ENCODE assay signal across 17 cellular contexts in genomic region chr2:96969321-96969720, GRCh38. TPM values are rescaled to one million over a fixed set of nuclear protein-coding genes. Genes with fewer than 3 reads are reported as not detected.
DNase-seq lines count a peak whose midpoint lies in the region; ATAC-seq and TF ChIP-seq lines count a peak whose summit lies in the region.
"Had no signal": no experiment of that assay in that cellular context is flagged by ENCODE, and none has a peak within 500 bp of the region (broad histone marks: within the 10 kb centered on the region; RNA-seq: fewer than 3 reads in every experiment).

No MANE protein-coding gene starts in this region.

- H3K27me3 ChIP-seq in dorsolateral prefrontal cortex (no peaks in the 10 kb centered on the region), neural progenitor cell (no peaks in the 10 kb centered on the region), upper lobe of right lung (no peaks in the 10 kb centered on the region)

- peak overlapping the region; percentile 2 to 94 (median 82) for H3K27ac ChIP-seq in dorsolateral prefrontal cortex
- no peak overlapping the region for H3K27ac ChIP-seq in neural progenitor cell
- H3K27ac ChIP-seq in upper lobe of right lung: no peak overlapping the region
- H3K27ac ChIP-seq: HL-60 had no signal

- H3K4me2 ChIP-seq in neural progenitor cell: no peak overlapping the region
- H3K4me2 ChIP-seq: GM23338 had no signal

- H3K4me3 Mint-ChIP-seq in activated naive CD8-positive, alpha-beta T cell: no peak overlapping the region
- H3K4me3 Mint-ChIP-seq in activated naive CD8-positive, alpha-beta T cell treated with anti-CD3 and anti-CD28 coated beads for 36 hours: no peak overlapping the region
- H3K4me3 Mint-ChIP-seq in neural progenitor cell: no peak overlapping the region
- H3K4me3 Mint-ChIP-seq: GM23338 had no signal

- H3K36me3 Mint-ChIP-seq in activated naive CD8-positive, alpha-beta T cell: no peaks in the 10 kb centered on the region
- H3K36me3 Mint-ChIP-seq in activated naive CD8-positive, alpha-beta T cell treated with anti-CD3 and anti-CD28 coated beads for 36 hours: no peaks in the 10 kb centered on the region
- no peaks in the 10 kb centered on the region for H3K36me3 Mint-ChIP-seq in neural progenitor cell

- peak in 4 of 56 donors; percentile 15 to 30 (median 21) for TF ChIP-seq CTCF in dorsolateral prefrontal cortex (IDR thresholded peaks at IDR 0.05 in 54 of 56, conservative IDR thresholded peaks at IDR 0.05 in 2 of 56; ENCODE audit: low read depth in 1 of 56, partially characterized antibody in 56 of 56)
- TF ChIP-seq CTCF in neural progenitor cell (IDR thresholded peaks at IDR 0.05): no peak
- no peak for TF ChIP-seq CTCF in upper lobe of right lung (IDR thresholded peaks at IDR 0.05)

- no peak for DNase-seq in activated naive CD8-positive, alpha-beta T cell treated with anti-CD3 and anti-CD28 coated beads for 36 hours
- DNase-seq in dorsolateral prefrontal cortex (peak in 5 of 10 donors; percentile 35 to 71 (median 55)), neural progenitor cell (ENCODE audit: low spot score) (no peak), NCI-H1105 (lab: John Stamatoyannopoulos, UW) (no peak), upper lobe of right lung (no peak)
- no peak for DNase-seq in effector CD8-positive, alpha-beta T cell (lab: John Stamatoyannopoulos, UW)
- DNase-seq: DMS153, NCI-H1417 treated with DMSO at 0.1 percent for 48 hours, NCI-H748 treated with DMSO at 0.1 percent for 48 hours, OCI-M1 had no signal

- no peaks in the 10 kb centered on the region for H3K9me3 Mint-ChIP-seq in activated naive CD8-positive, alpha-beta T cell (ENCODE audit: low read depth)
- no peaks in the 10 kb centered on the region for H3K9me3 Mint-ChIP-seq in activated naive CD8-positive, alpha-beta T cell treated with anti-CD3 and anti-CD28 coated beads for 36 hours
- peaks cover 2% of the 10 kb centered on the region for H3K9me3 Mint-ChIP-seq in neural progenitor cell
- H3K9me3 Mint-ChIP-seq: GM23338 had no signal

- H3K9ac ChIP-seq in neural progenitor cell: no peak overlapping the region

- peaks cover 54% of the 10 kb centered on the region for H3K4me1 Mint-ChIP-seq in activated naive CD8-positive, alpha-beta T cell (ENCODE audit: low read depth)
- peaks cover 36% of the 10 kb centered on the region for H3K4me1 Mint-ChIP-seq in activated naive CD8-positive, alpha-beta T cell treated with anti-CD3 and anti-CD28 coated beads for 36 hours
- H3K4me1 Mint-ChIP-seq in neural progenitor cell: peaks cover 31% of the 10 kb centered on the region

- H3K79me2 ChIP-seq in neural progenitor cell (ENCODE audit: low read depth): no peaks in the 10 kb centered on the region

- H3K4me3 ChIP-seq in dorsolateral prefrontal cortex (peak overlapping the region in 1 of 59 donors; percentile 16), neural progenitor cell (no peak overlapping the region), upper lobe of right lung (no peak overlapping the region)
- H3K4me3 ChIP-seq: GM23338 had no signal

- H3K27ac Mint-ChIP-seq in activated naive CD8-positive, alpha-beta T cell: peak overlapping the region; percentile 5
- H3K27ac Mint-ChIP-seq in activated naive CD8-positive, alpha-beta T cell treated with anti-CD3 and anti-CD28 coated beads for 36 hours: no peak overlapping the region
- H3K27ac Mint-ChIP-seq in neural progenitor cell: peak overlapping the region; percentile 19
- H3K27ac Mint-ChIP-seq: GM23338 had no signal

- no peaks in the 10 kb centered on the region for H3F3A ChIP-seq in neural progenitor cell (ENCODE audit: low read depth)

- H4K20me1 ChIP-seq in neural progenitor cell (ENCODE audit: low read depth): no peaks in the 10 kb centered on the region

- H3K9me3 ChIP-seq in neural progenitor cell (ENCODE audit: low read depth) (no peaks in the 10 kb centered on the region), upper lobe of right lung (no peaks in the 10 kb centered on the region)

- H3K36me3 ChIP-seq in neural progenitor cell: no peaks in the 10 kb centered on the region
- no peaks in the 10 kb centered on the region for H3K36me3 ChIP-seq in upper lobe of right lung

- H3K27me3 Mint-ChIP-seq in activated naive CD8-positive, alpha-beta T cell: no peaks in the 10 kb centered on the region
- peaks cover 13% of the 10 kb centered on the region for H3K27me3 Mint-ChIP-seq in activated naive CD8-positive, alpha-beta T cell treated with anti-CD3 and anti-CD28 coated beads for 36 hours
- peaks cover 20% of the 10 kb centered on the region for H3K27me3 Mint-ChIP-seq in neural progenitor cell (ENCODE audit: insufficient read depth, low read depth)

- H2AFZ ChIP-seq in neural progenitor cell (replicated peaks): no peak overlapping the region
- H2AFZ ChIP-seq: GM23338 had no signal

- no peak for ATAC-seq in HG03280 (IDR thresholded peaks at IDR 0.05; ENCODE audit: unreplicated experiment)
- no peak for ATAC-seq in upper lobe of right lung
- ATAC-seq: GM23338, HCT116 had no signal

- H3K4me1 ChIP-seq in neural progenitor cell: peaks cover 5% of the 10 kb centered on the region
- H3K4me1 ChIP-seq in upper lobe of right lung: peaks cover 5% of the 10 kb centered on the region

- intact Hi-C loops in dorsolateral prefrontal cortex (cut with DNase I): no loop called here
- intact Hi-C loops in upper lobe of right lung (cut with DNase I): no loop called here

RNA-seq across cellular contexts. Expression of gene FAM178B, which starts 17.1 kb away (rescaled TPM):
- under 1 TPM; 0.28 to 0.47 TPM for total RNA-seq in activated naive CD8-positive, alpha-beta T cell treated with anti-CD3 and anti-CD28 coated beads for 36 hours
- total RNA-seq in dorsolateral prefrontal cortex (10 to 100 TPM in 40 of 120 experiments, 1 to 10 TPM in 80; 1.5 to 44.2 (median 8.0) TPM), neural progenitor cell (ENCODE audit: low replicate concordance) (not detected in 2 replicates), upper lobe of right lung (0.67 TPM)
- total RNA-seq: A172, GM23338, NCI-H460 had no signal

Comparison
In these comparisons a context has a peak if more than half of its experiments do, and no peak if none do; other contexts are left out.
1. H3K27ac ChIP-seq: peak in dorsolateral prefrontal cortex (59 of 59); none in neural progenitor cell (single experiment) and upper lobe of right lung (single experiment).